ENCODE assay signal across 12 cellular contexts in the genomic region with DNA sequence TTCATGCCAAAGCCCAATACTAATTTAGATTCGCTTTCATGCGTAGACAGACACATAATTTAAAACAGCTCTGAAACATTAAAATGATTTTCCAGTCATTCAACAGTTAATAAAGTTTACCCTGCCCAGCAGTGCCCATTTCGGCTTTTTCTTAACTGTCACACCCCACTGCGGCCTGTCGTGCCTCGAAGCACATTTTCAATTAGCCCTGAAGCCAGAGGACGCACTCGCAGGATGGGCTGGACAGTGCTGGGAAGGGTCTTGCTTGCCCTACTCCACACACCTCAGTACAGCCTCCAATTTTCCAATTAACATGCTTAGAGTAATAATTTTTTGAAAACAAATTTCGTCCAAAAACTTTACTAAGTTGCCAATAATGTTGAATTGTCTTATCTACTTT. TPM values are rescaled to one million over a fixed set of nuclear protein-coding genes. Genes with fewer than 3 reads are reported as not detected.
DNase-seq lines count a peak whose midpoint lies in the region; ATAC-seq and TF ChIP-seq lines count a peak whose summit lies in the region.
"Had no signal": no experiment of that assay in that cellular context is flagged by ENCODE, and none has a peak within 500 bp of the region (broad histone marks: within the 10 kb centered on the region; RNA-seq: fewer than 3 reads in every experiment).

No MANE protein-coding gene starts in this region.

- ATAC-seq in CD4-positive, alpha-beta T cell (ENCODE audit: poor library complexity) = no peak
- no peak for ATAC-seq in memory B cell (ENCODE audit: low read depth)
- ATAC-seq in GM21381 (IDR thresholded peaks at IDR 0.05; ENCODE audit: unreplicated experiment) = no peak
- ATAC-seq in HG02763 (IDR thresholded peaks at IDR 0.05; ENCODE audit: unreplicated experiment) = no peak
- ATAC-seq in GM21528 (IDR thresholded peaks at IDR 0.05; ENCODE audit: low FRiP score, unreplicated experiment) = no peak
- ATAC-seq: right lobe of liver, Right ventricle myocardium inferior had no signal

- CTCF ChIA-PET in CD4-positive, alpha-beta T cell (lab: Charles Lee) = interaction anchor here (1.4 to 1.6 kb wide), 2 partner anchors 19 to 35 kb away, joined by 3 to 6 read pairs; partner anchors contain the start of gene TAF4

- no peaks in the 10 kb centered on the region for H3K27me3 Mint-ChIP-seq in CD4-positive, alpha-beta T cell
- no peaks in the 10 kb centered on the region for H3K27me3 Mint-ChIP-seq in IgD-negative memory B cell
- no peaks in the 10 kb centered on the region for H3K27me3 Mint-ChIP-seq in activated T-helper 1 cell treated with anti-CD3 and anti-CD28 coated beads, Interleukin-12 subunit alpha, Interleukin-12 subunit beta, Interleukin-2, Interleukin-4 antibody, amounts not matched to agents 30 ng/mL and 10 ng/mL and 1 ng/mL, durations not matched to agents 14 hours and 24 hours and 36 hours (ENCODE audit: insufficient read depth)
- H3K27me3 Mint-ChIP-seq in memory B cell = no peaks in the 10 kb centered on the region
- H3K27me3 Mint-ChIP-seq: activated CD8-positive, alpha-beta memory T cell treated with anti-CD3 and anti-CD28 coated beads, Interleukin-2, amount 10 ng/mL, durations not matched to agents 7 days and 5 days had no signal

- TF ChIP-seq CTCF in CD4-positive, alpha-beta T cell (IDR thresholded peaks at IDR 0.05) = no peak

- POLR2A ChIA-PET in CD4-positive, alpha-beta T cell (lab: Charles Lee) = interaction anchor here (1.1 to 1.5 kb wide), 2 partner anchors 36 to 91 kb away, joined by 13 to 16 read pairs; partner anchors contain the start of genes LSM14B and TAF4

- peak overlapping the region; percentile 93 for H3K27ac Mint-ChIP-seq in CD4-positive, alpha-beta T cell
- peak overlapping the region; percentile 50 to 98 (median 96) for H3K27ac Mint-ChIP-seq in IgD-negative memory B cell
- peak overlapping the region; percentile 78 for H3K27ac Mint-ChIP-seq in activated T-helper 1 cell treated with anti-CD3 and anti-CD28 coated beads, Interleukin-12 subunit alpha, Interleukin-12 subunit beta, Interleukin-2, Interleukin-4 antibody, amounts not matched to agents 30 ng/mL and 10 ng/mL and 1 ng/mL, durations not matched to agents 14 hours and 24 hours and 36 hours
- peak overlapping the region; percentile 80 for H3K27ac Mint-ChIP-seq in memory B cell

- H3K4me1 Mint-ChIP-seq in CD4-positive, alpha-beta T cell (ENCODE audit: low read depth) = peaks cover 58% of the 10 kb centered on the region
- H3K4me1 Mint-ChIP-seq in IgD-negative memory B cell (peaks cover 30 to 41% (median 33%) of the 10 kb centered on the region in 3 donors), memory B cell (peaks cover 38% of the 10 kb centered on the region)
- H3K4me1 Mint-ChIP-seq in activated T-helper 1 cell treated with anti-CD3 and anti-CD28 coated beads, Interleukin-12 subunit alpha, Interleukin-12 subunit beta, Interleukin-2, Interleukin-4 antibody, amounts not matched to agents 30 ng/mL and 10 ng/mL and 1 ng/mL, durations not matched to agents 14 hours and 24 hours and 36 hours (ENCODE audit: low read depth) = peaks cover 37% of the 10 kb centered on the region

- H3K36me3 Mint-ChIP-seq in CD4-positive, alpha-beta T cell (ENCODE audit: low read depth) = no peaks in the 10 kb centered on the region
- H3K36me3 Mint-ChIP-seq in IgD-negative memory B cell = peaks cover 2% of the 10 kb centered on the region
- H3K36me3 Mint-ChIP-seq in activated T-helper 1 cell treated with anti-CD3 and anti-CD28 coated beads, Interleukin-12 subunit alpha, Interleukin-12 subunit beta, Interleukin-2, Interleukin-4 antibody, amounts not matched to agents 30 ng/mL and 10 ng/mL and 1 ng/mL, durations not matched to agents 14 hours and 24 hours and 36 hours (ENCODE audit: low read depth) = no peaks in the 10 kb centered on the region
- H3K36me3 Mint-ChIP-seq in memory B cell = peaks cover 6% of the 10 kb centered on the region

- DNase-seq in CD4-positive, alpha-beta T cell = no peak
- DNase-seq in activated T-helper 1 cell treated with anti-CD3 and anti-CD28 coated beads, Interleukin-12 subunit alpha, Interleukin-12 subunit beta, Interleukin-2, Interleukin-4 antibody, amounts not matched to agents 30 ng/mL and 10 ng/mL and 1 ng/mL, durations not matched to agents 14 hours and 24 hours and 36 hours (ENCODE audit: low spot score) = no peak
- DNase-seq in memory B cell (ENCODE audit: low spot score in 2 of 2) = no peak
- DNase-seq: activated CD8-positive, alpha-beta memory T cell treated with anti-CD3 and anti-CD28 coated beads, Interleukin-2, amount 10 ng/mL, durations not matched to agents 7 days and 5 days; amniotic stem cell; NCI-H1048 had no signal

- no peaks in the 10 kb centered on the region for H3K9me3 ChIP-seq in CD4-positive, alpha-beta T cell (ENCODE audit: control insufficient read depth, low read length)
- H3K9me3 ChIP-seq: right lobe of liver had no signal

- no peaks in the 10 kb centered on the region for H3K27me3 ChIP-seq in CD4-positive, alpha-beta T cell (ENCODE audit: control insufficient read depth, insufficient read depth, low read length)
- H3K27me3 ChIP-seq: right lobe of liver had no signal

- intact Hi-C loops in CD4-positive, alpha-beta T cell (cut with DNase I, micrococcal nuclease) = loop anchor here in 1 of 2 experiments (1.0 to 5.0 kb wide), 3 partner anchors 36 to 107 kb away; partner anchors contain the start of gene LSM14B
- intact Hi-C loops in activated T-helper 1 cell treated with anti-CD3 and anti-CD28 coated beads, Interleukin-12 subunit alpha, Interleukin-12 subunit beta, Interleukin-2, Interleukin-4 antibody, amounts not matched to agents 30 ng/mL and 10 ng/mL and 1 ng/mL, durations not matched to agents 14 hours and 24 hours and 36 hours (cut with micrococcal nuclease) = no loop called here

- peak overlapping the region; percentile 68 for H3K27ac ChIP-seq in CD4-positive, alpha-beta T cell (ENCODE audit: low read depth, low read length)
- H3K27ac ChIP-seq: right lobe of liver had no signal

- peak overlapping the region; percentile 2 for H3K4me3 Mint-ChIP-seq in CD4-positive, alpha-beta T cell
- peak overlapping the region in 2 of 4 donors; percentile 56 to 86 for H3K4me3 Mint-ChIP-seq in IgD-negative memory B cell
- no peak overlapping the region for H3K4me3 Mint-ChIP-seq in activated T-helper 1 cell treated with anti-CD3 and anti-CD28 coated beads, Interleukin-12 subunit alpha, Interleukin-12 subunit beta, Interleukin-2, Interleukin-4 antibody, amounts not matched to agents 30 ng/mL and 10 ng/mL and 1 ng/mL, durations not matched to agents 14 hours and 24 hours and 36 hours
- peak overlapping the region; percentile 37 for H3K4me3 Mint-ChIP-seq in memory B cell
- H3K4me3 Mint-ChIP-seq: activated CD8-positive, alpha-beta memory T cell treated with anti-CD3 and anti-CD28 coated beads, Interleukin-2, amount 10 ng/mL, durations not matched to agents 7 days and 5 days had no signal

- H3K9me3 Mint-ChIP-seq in CD4-positive, alpha-beta T cell = no peaks in the 10 kb centered on the region
- H3K9me3 Mint-ChIP-seq in IgD-negative memory B cell (peaks cover 0 to 1% (median 0%) of the 10 kb centered on the region in 3 donors), memory B cell (no peaks in the 10 kb centered on the region)
- no peaks in the 10 kb centered on the region for H3K9me3 Mint-ChIP-seq in activated T-helper 1 cell treated with anti-CD3 and anti-CD28 coated beads, Interleukin-12 subunit alpha, Interleukin-12 subunit beta, Interleukin-2, Interleukin-4 antibody, amounts not matched to agents 30 ng/mL and 10 ng/mL and 1 ng/mL, durations not matched to agents 14 hours and 24 hours and 36 hours

RNA-seq across cellular contexts. Expression of gene TAF4, which starts 35.3 kb away (rescaled TPM):
- 10 to 100 TPM; 11.1 to 12.5 TPM for total RNA-seq in CD4-positive, alpha-beta T cell
- polyA plus RNA-seq in IgD-negative memory B cell = 3.4 TPM
- total RNA-seq in activated T-helper 1 cell treated with anti-CD3 and anti-CD28 coated beads, Interleukin-12 subunit alpha, Interleukin-12 subunit beta, Interleukin-2, Interleukin-4 antibody, amounts not matched to agents 30 ng/mL and 10 ng/mL and 1 ng/mL, durations not matched to agents 14 hours and 24 hours and 36 hours = 26.3 and 28.3 TPM in 2 replicates
